1 cellular context compared by ENCODE assay signal in genomic region chrX:153347530-153347929, GRCh38.
TF ChIP-seq lines count a peak whose summit lies in the region.

No MANE protein-coding gene starts in this region.

TF ChIP-seq in HepG2, 621 proteins besides CTCF, POLR2A, EP300 and RAD21:
- TF ChIP-seq ZNF124 (CRISPR knock-in tag; IDR thresholded peaks at IDR 0.05) (no peak), RBFOX2 (IDR thresholded peaks at IDR 0.05; ENCODE audit: low read depth, low read length) (0 out of 2 replicates have a peak, but pooled peaks have one; percentile 40)
